ENCODE assay signal across 1 cellular context in the genomic region with DNA sequence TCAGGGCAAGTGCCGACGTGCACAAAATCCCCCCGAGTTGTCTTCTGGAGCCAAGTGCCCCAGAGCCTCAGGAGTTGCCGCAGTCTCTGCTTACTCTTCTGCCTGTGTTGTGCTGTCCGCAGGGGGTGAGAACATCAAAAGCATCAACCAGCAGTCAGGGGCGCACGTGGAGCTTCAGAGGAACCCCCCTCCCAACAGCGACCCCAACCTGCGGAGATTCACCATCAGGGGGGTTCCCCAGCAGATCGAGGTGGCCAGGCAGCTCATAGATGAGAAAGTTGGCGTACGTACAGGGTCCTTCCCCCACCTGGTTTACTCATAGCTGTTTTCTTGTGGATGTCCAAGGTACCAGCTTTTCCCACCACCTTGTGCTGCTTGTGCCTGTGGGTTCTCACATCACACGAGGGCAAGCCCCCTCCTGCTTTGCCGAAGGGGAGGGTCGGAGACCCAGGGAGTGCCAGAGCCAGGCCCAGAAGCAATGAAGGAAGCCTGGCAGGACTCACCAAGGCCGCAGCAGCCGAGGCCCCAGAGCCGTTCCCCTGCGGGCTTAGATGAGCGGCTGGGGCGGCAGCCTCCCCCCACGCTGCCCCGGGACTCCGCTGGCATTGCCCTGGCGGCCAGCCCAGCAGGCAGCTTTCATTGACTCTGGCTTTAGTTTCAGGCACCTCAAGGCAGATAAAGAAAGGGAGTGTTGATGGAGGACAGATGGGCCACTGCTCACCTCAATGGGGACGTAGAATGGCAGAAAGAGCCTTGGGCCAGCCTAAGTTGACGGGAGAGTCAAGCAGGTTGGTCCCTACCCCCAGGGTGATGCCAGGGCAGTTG.
TF ChIP-seq lines count a peak whose summit lies in the region.

No MANE protein-coding gene starts in this region.

TF ChIP-seq in IMR-90, 13 proteins besides CTCF, POLR2A, EP300 and RAD21:
- TF ChIP-seq FOS (IDR thresholded peaks at IDR 0.05; ENCODE audit: low read depth, low read length) (no peak), RCOR1 (IDR thresholded peaks at IDR 0.05; ENCODE audit: insufficient replicate concordance, low read length) (no peak), MXI1 (IDR thresholded peaks at IDR 0.05; ENCODE audit: borderline replicate concordance, low read depth, low read length) (no peak), BHLHE40 (IDR thresholded peaks at IDR 0.05; ENCODE audit: low read depth, low read length) (no peak), NFE2L2 (IDR thresholded peaks at IDR 0.05; ENCODE audit: low read depth, low read length) (no peak), RFX5 (IDR thresholded peaks at IDR 0.05; ENCODE audit: low read depth, low read length) (no peak), MAZ (IDR thresholded peaks at IDR 0.05; ENCODE audit: borderline replicate concordance, low read depth, low read length) (no peak), CEBPB (IDR thresholded peaks at IDR 0.05; ENCODE audit: low read depth, low read length) (no peak), MAFK (IDR thresholded peaks at IDR 0.05; ENCODE audit: low read depth, low read length) (no peak), CHD1 (IDR thresholded peaks at IDR 0.05; ENCODE audit: low read depth, low read length) (no peak), SMC3 (IDR thresholded peaks at IDR 0.05; ENCODE audit: low read depth, low read length) (no peak)
- TF ChIP-seq, protein P1, sequence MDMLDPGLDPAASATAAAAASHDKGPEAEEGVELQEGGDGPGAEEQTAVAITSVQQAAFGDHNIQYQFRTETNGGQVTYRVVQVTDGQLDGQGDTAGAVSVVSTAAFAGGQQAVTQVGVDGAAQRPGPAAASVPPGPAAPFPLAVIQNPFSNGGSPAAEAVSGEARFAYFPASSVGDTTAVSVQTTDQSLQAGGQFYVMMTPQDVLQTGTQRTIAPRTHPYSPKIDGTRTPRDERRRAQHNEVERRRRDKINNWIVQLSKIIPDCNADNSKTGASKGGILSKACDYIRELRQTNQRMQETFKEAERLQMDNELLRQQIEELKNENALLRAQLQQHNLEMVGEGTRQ (IDR thresholded peaks at IDR 0.05; ENCODE audit: low read depth, low read length) = no peak
- TF ChIP-seq, protein P2, sequence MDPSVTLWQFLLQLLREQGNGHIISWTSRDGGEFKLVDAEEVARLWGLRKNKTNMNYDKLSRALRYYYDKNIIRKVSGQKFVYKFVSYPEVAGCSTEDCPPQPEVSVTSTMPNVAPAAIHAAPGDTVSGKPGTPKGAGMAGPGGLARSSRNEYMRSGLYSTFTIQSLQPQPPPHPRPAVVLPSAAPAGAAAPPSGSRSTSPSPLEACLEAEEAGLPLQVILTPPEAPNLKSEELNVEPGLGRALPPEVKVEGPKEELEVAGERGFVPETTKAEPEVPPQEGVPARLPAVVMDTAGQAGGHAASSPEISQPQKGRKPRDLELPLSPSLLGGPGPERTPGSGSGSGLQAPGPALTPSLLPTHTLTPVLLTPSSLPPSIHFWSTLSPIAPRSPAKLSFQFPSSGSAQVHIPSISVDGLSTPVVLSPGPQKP (IDR thresholded peaks at IDR 0.05; ENCODE audit: borderline replicate concordance, low read depth, low read length) = no peak
TF ChIP-seq in IMR-90: peak in this region for 0.
